In genomic region chr10:16779375-16779774, GRCh38 we compare ENCODE assay signal across 10 cellular contexts. TPM values are rescaled to one million over a fixed set of nuclear protein-coding genes. Genes with fewer than 3 reads are reported as not detected.
DNase-seq lines count a peak whose midpoint lies in the region; ATAC-seq and TF ChIP-seq lines count a peak whose summit lies in the region.
"Had no signal": no experiment of that assay in that cellular context is flagged by ENCODE, and none has a peak within 500 bp of the region (broad histone marks: within the 10 kb centered on the region; RNA-seq: fewer than 3 reads in every experiment).

No MANE protein-coding gene starts in this region.

- CTCF ChIA-PET in Calu3 (lab: Charles Lee), result no interaction called here

- H3K27ac Mint-ChIP-seq in activated naive CD4-positive, alpha-beta T cell treated with anti-CD3 and anti-CD28 coated beads, Interleukin-2, amount 50 U/mL, for 24 hours, result peak overlapping the region; percentile 96
- no peak overlapping the region for H3K27ac Mint-ChIP-seq in Calu3 (ENCODE audit: unreplicated experiment)

- intact Hi-C loops in gastrocnemius medialis (cut with DNase I; ENCODE audit: low total_unique reads), result loop anchor here (5.0 to 10.0 kb wide), 2 partner anchors 875 to 902 kb away; no protein-coding TSS in a partner anchor
- intact Hi-C loops in Calu3 (cut with micrococcal nuclease; ENCODE audit: unreplicated experiment), result loop anchor here (10.0 kb wide), 1 partner anchor 235 kb away; no protein-coding TSS in a partner anchor

- peak; percentile 72 for DNase-seq in GM20000 (ENCODE audit: low spot score)
- peak; percentile 45 to 76 for DNase-seq in stimulated activated CD8-positive, alpha-beta memory T cell treated with anti-CD3 and anti-CD28 coated beads, Interleukin-7, amount 100 ng/mL, for 4 hours (ENCODE audit: low read depth in 2 of 2)
- DNase-seq in gastrocnemius medialis, result no peak
- DNase-seq in Calu3, result no peak
- no peak for DNase-seq in islet precursor cell
- DNase-seq: H9 had no signal

- no peaks in the 10 kb centered on the region for H3K9me3 Mint-ChIP-seq in activated naive CD4-positive, alpha-beta T cell treated with anti-CD3 and anti-CD28 coated beads, Interleukin-2, amount 50 U/mL, for 24 hours
- H3K9me3 Mint-ChIP-seq in Calu3 (ENCODE audit: low read depth, unreplicated experiment), result no peaks in the 10 kb centered on the region
- H3K9me3 Mint-ChIP-seq: H9 had no signal

- ATAC-seq in HG03558 (IDR thresholded peaks at IDR 0.05; ENCODE audit: extremely low read depth, unreplicated experiment) (peak; percentile 32), gastrocnemius medialis (no peak), GM21526 (IDR thresholded peaks at IDR 0.05; ENCODE audit: low FRiP score, unreplicated experiment) (no peak)
- ATAC-seq: Panc1 had no signal

- H3K9me3 ChIP-seq in gastrocnemius medialis, result no peaks in the 10 kb centered on the region

- H3K4me1 ChIP-seq in gastrocnemius medialis, result peaks cover 17% of the 10 kb centered on the region in 2 donors

- in situ Hi-C loops in gastrocnemius medialis (cut with MboI; ENCODE audit: low sequenced_read_pairs in 4 of 4), result loop anchor here (25.0 kb wide), 2 partner anchors 867 to 892 kb away; no protein-coding TSS in a partner anchor

- no peaks in the 10 kb centered on the region for H3K36me3 ChIP-seq in gastrocnemius medialis

- H3K36me3 Mint-ChIP-seq in activated naive CD4-positive, alpha-beta T cell treated with anti-CD3 and anti-CD28 coated beads, Interleukin-2, amount 50 U/mL, for 24 hours, result peaks cover 14% of the 10 kb centered on the region
- H3K36me3 Mint-ChIP-seq in Calu3 (ENCODE audit: insufficient read depth, unreplicated experiment), result no peaks in the 10 kb centered on the region

- H3K27me3 ChIP-seq in gastrocnemius medialis, result no peaks in the 10 kb centered on the region

- no peak overlapping the region for H3K27ac ChIP-seq in gastrocnemius medialis

- H3K4me3 ChIP-seq in gastrocnemius medialis, result no peak overlapping the region

- H3K4me3 Mint-ChIP-seq in activated naive CD4-positive, alpha-beta T cell treated with anti-CD3 and anti-CD28 coated beads, Interleukin-2, amount 50 U/mL, for 24 hours, result peak overlapping the region; percentile 55
- no peak overlapping the region for H3K4me3 Mint-ChIP-seq in Calu3 (ENCODE audit: low read depth, unreplicated experiment)
- H3K4me3 Mint-ChIP-seq: H9 had no signal

- no peak for TF ChIP-seq POLR2A in gastrocnemius medialis (IDR thresholded peaks at IDR 0.05)

- TF ChIP-seq CTCF in GM20000 (IDR thresholded peaks at IDR 0.05; ENCODE audit: extremely low read depth, missing control alignments) (no peak), gastrocnemius medialis (IDR thresholded peaks at IDR 0.05 in 4 of 5, conservative IDR thresholded peaks at IDR 0.05 in 1 of 5) (no peak), Calu3 (IDR thresholded peaks at IDR 0.05; ENCODE audit: unreplicated experiment) (no peak)

- peaks cover 31% of the 10 kb centered on the region for H3K4me1 Mint-ChIP-seq in activated naive CD4-positive, alpha-beta T cell treated with anti-CD3 and anti-CD28 coated beads, Interleukin-2, amount 50 U/mL, for 24 hours
- H3K4me1 Mint-ChIP-seq in Calu3 (ENCODE audit: low read depth, unreplicated experiment), result peaks cover 8% of the 10 kb centered on the region

- no peaks in the 10 kb centered on the region for H3K27me3 Mint-ChIP-seq in activated naive CD4-positive, alpha-beta T cell treated with anti-CD3 and anti-CD28 coated beads, Interleukin-2, amount 50 U/mL, for 24 hours
- H3K27me3 Mint-ChIP-seq in Calu3 (ENCODE audit: unreplicated experiment), result no peaks in the 10 kb centered on the region

- no TSS peak for BruUV-seq in Calu3 (replicated peaks; lab: Mats Ljungman, UMichigan)

RNA-seq across cellular contexts. Expression of gene RSU1, which starts 37.8 kb away (rescaled TPM):
- 10 to 100 TPM; 24.2 to 32.8 (median 26.1) TPM for total RNA-seq in gastrocnemius medialis
- 49.0 and 56.8 TPM in 2 replicates for total RNA-seq in Calu3 (2022)

Comparison
In these comparisons a context has a peak if more than half of its experiments do, and no peak if none do; other contexts are left out.
1. DNase-seq: peak in GM20000 (single experiment) and stimulated activated CD8-positive, alpha-beta memory T cell treated with anti-CD3 and anti-CD28 coated beads, Interleukin-7, amount 100 ng/mL, for 4 hours (2 of 2); none in gastrocnemius medialis (0 of 2), Calu3 (single experiment) and islet precursor cell (single experiment).